Comparison of ENCODE assay signal across 8 cellular contexts in the genomic region with DNA sequence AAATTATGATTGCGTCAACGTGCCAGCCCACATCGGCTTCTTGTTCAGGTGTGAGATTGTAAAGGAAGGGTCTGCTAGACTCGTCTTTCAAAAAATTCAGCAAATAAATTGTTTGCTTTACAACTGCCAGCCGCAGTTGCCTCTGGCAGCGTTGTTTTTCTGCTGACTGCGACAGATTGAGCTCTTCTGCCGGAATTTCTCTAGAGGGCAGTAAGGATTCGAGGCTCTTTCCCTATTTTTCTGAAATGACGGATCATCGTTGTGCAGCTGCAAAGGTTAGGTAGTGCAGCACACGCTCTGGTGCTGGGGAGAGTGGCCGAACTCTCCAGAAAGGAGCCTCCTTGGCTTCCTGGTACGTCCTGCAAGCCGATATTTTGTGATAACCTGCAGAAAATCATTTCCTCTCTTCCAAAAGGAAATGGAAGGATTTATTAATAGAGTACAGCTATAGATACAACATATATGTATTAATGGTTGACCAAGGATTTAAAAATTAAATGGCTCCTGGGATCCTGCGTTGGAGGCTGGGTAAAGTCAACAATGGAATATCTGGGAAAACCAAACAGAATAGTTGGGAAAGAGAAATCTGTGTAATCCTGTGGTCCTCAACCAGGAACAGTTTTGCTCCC.
A peak's percentile ranks its signal among the peaks of the same experiment; 100 is the strongest.
DNase-seq lines count a peak whose midpoint lies in the region; ATAC-seq and TF ChIP-seq lines count a peak whose summit lies in the region.

No MANE protein-coding gene starts in this region.

- peaks cover 41% of the 10 kb centered on the region for H3K4me1 Mint-ChIP-seq in brain

- TF ChIP-seq CTCF in brain (conservative IDR thresholded peaks at IDR 0.05): peak; percentile 62 to 77

- peaks cover 5% of the 10 kb centered on the region for H3K27me3 Mint-ChIP-seq in brain

- no peak for ATAC-seq in HG03460 (IDR thresholded peaks at IDR 0.05; ENCODE audit: unreplicated experiment)
- no peak for ATAC-seq in HG02759 (IDR thresholded peaks at IDR 0.05; ENCODE audit: unreplicated experiment)

- H3K27ac Mint-ChIP-seq in brain: peak overlapping the region in 3 of 5 experiments; percentile 60 to 91 (median 84)

- peaks cover 0 to 4% (median 0%) of the 10 kb centered on the region in 5 experiments for H3K9me3 Mint-ChIP-seq in brain

- H3K36me3 Mint-ChIP-seq in brain: no peaks in the 10 kb centered on the region

- DNase-seq in DMS114 treated with DMSO at 0.1 percent for 48 hours (lab: John Stamatoyannopoulos, UW; ENCODE audit: unreplicated experiment) (peak; percentile 90), NCI-H2081 (lab: John Stamatoyannopoulos, UW) (peak; percentile 34 to 62), lung microvascular endothelial cell (ENCODE audit: low read depth in 2 of 2) (peak; percentile 55 to 65), HUDEP-2 (lab: John Stamatoyannopoulos, UW; ENCODE audit: unreplicated experiment in 76 of 76) (no peak), KG1 (lab: John Stamatoyannopoulos, UW) (no peak)

- H3K4me3 Mint-ChIP-seq in brain: peak overlapping the region in 1 of 5 experiments; percentile 36

Comparison
In these comparisons a context has a peak if more than half of its experiments do, and no peak if none do; other contexts are left out.
1. DNase-seq: peak in DMS114 treated with DMSO at 0.1 percent for 48 hours (single experiment), NCI-H2081 (2 of 2) and lung microvascular endothelial cell (2 of 2); none in HUDEP-2 (0 of 76) and KG1 (single experiment).